Comparison of ENCODE assay signal across 9 cellular contexts in genomic region chr2:201618744-201619654, GRCh38. TPM values are rescaled to one million over a fixed set of nuclear protein-coding genes. Genes with fewer than 3 reads are reported as not detected.
DNase-seq lines count a peak whose midpoint lies in the region; ATAC-seq and TF ChIP-seq lines count a peak whose summit lies in the region.
"Had no signal": no experiment of that assay in that cellular context is flagged by ENCODE, and none has a peak within 500 bp of the region (broad histone marks: within the 10 kb centered on the region; RNA-seq: fewer than 3 reads in every experiment).

No MANE protein-coding gene starts in this region.

- TF ChIP-seq CTCF in fibroblast of pulmonary artery (IDR thresholded peaks at IDR 0.05; ENCODE audit: low read length, missing control alignments) = peak; percentile 34
- peak in 2 of 3 donors; percentile 29 to 34 for TF ChIP-seq CTCF in ovary (IDR thresholded peaks at IDR 0.05)

- ATAC-seq in GM18870 (IDR thresholded peaks at IDR 0.05; ENCODE audit: unreplicated experiment) = no peak
- ATAC-seq: GM12878 had no signal

- TF ChIP-seq EP300 in ovary (IDR thresholded peaks at IDR 0.05) = no peak

- H3K4me3 ChIP-seq in fibroblast of pulmonary artery (replicated peaks; ENCODE audit: low read depth, low read length) (peak overlapping the region; percentile 37), ovary (no peak overlapping the region)
- H3K4me3 ChIP-seq: GM12878 had no signal

- H3K4me1 ChIP-seq in ovary (ENCODE audit: insufficient read depth) = no peaks in the 10 kb centered on the region

- no peak overlapping the region for H3K27ac ChIP-seq in ovary

- no peaks in the 10 kb centered on the region for H3K9me3 ChIP-seq in ovary

- 28 to 43% (median 39%) methylated on average over 26 to 39 of the region's 39 CpGs for WGBS in ovary, 3 donors

- no peak for TF ChIP-seq POLR2A in ovary (IDR thresholded peaks at IDR 0.05)

- intact Hi-C loops in ovary (cut with DNase I) = loop anchor here in 1 of 4 donors (5.0 kb wide), 1 partner anchor 382 kb away; no protein-coding TSS in a partner anchor

- H3K36me3 ChIP-seq in ovary = no peaks in the 10 kb centered on the region

- DNase-seq in COLO668 (lab: John Stamatoyannopoulos, UW; ENCODE audit: unreplicated experiment) (peak; percentile 55), NCI-H748 (lab: John Stamatoyannopoulos, UW; ENCODE audit: unreplicated experiment) (peak; percentile 79), fibroblast of pulmonary artery (ENCODE audit: low read depth) (peak; percentile 78), ovary (peak; percentile 79 to 89 (median 82)), RPMI8226 (no peak), HT-29 (ENCODE audit: low spot score) (no peak), GF-D8 (lab: John Stamatoyannopoulos, UW) (no peak)

- H3K27me3 ChIP-seq in ovary = no peaks in the 10 kb centered on the region

RNA-seq across cellular contexts. Expression of gene TMEM237, which starts 24.3 kb away (rescaled TPM):
- total RNA-seq in ovary = 10 to 100 TPM; 12.8 to 28.5 (median 24.8) TPM
- 10 to 100 TPM; 13.3 to 27.7 TPM for polyA plus RNA-seq in ovary
- total RNA-seq in HT-29 (2014; rRNA removed; shearing (Covaris generic)) = 6.0 and 9.0 TPM in 2 replicates

Comparison
In these comparisons a context has a peak if more than half of its experiments do, and no peak if none do; other contexts are left out.
1. DNase-seq: peak in COLO668 (single experiment), NCI-H748 (single experiment), fibroblast of pulmonary artery (single experiment) and ovary (5 of 5); none in RPMI8226 (single experiment), HT-29 (single experiment) and GF-D8 (single experiment).